Comparison of ENCODE assay signal across 21 cellular contexts in the genomic region with DNA sequence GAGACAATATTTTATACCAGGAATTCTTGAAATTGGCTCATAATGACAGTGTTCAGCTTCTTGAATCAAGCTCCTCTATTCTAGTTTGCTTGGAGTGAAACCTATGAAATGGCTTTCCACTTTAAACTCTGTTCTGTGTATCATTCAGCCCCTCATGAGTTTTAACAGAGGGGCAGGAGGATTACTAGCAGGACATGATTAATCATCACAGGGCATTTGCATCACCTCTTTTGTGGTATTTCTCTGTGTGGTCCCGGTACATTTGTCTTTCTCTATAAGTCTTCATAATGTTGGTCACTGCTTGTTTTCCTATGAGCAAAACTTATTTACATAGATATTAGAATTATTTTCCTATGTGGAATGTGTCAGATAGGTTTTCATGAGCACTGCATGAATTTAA. TPM values are rescaled to one million over a fixed set of nuclear protein-coding genes. Genes with fewer than 3 reads are reported as not detected.
DNase-seq lines count a peak whose midpoint lies in the region; ATAC-seq and TF ChIP-seq lines count a peak whose summit lies in the region.
"Had no signal": no experiment of that assay in that cellular context is flagged by ENCODE, and none has a peak within 500 bp of the region (broad histone marks: within the 10 kb centered on the region; RNA-seq: fewer than 3 reads in every experiment).

No MANE protein-coding gene starts in this region.

- no peak overlapping the region for H2BK120ac ChIP-seq in H9 (ENCODE audit: low read depth, low read length, poor library complexity, severe bottlenecking)

- H3K79me2 ChIP-seq in Karpas-422 (ENCODE audit: low read length) (peaks cover 34% of the 10 kb centered on the region), H9 (ENCODE audit: insufficient read depth, low read length) (no peaks in the 10 kb centered on the region)

- H3K27ac ChIP-seq in Karpas-422 (ENCODE audit: low read length) (no peak overlapping the region), H9 (ENCODE audit: insufficient read length, low read depth, low read length) (no peak overlapping the region)
- H3K27ac ChIP-seq: 22Rv1, SJCRH30 had no signal

- H3K9me2 ChIP-seq in Karpas-422 (replicated peaks; ENCODE audit: insufficient read depth, low read length) = no peaks in the 10 kb centered on the region

- H3K9me3 ChIP-seq in Karpas-422 (ENCODE audit: low read length) (no peaks in the 10 kb centered on the region), H9 (ENCODE audit: control insufficient read depth, low read depth, low read length) (no peaks in the 10 kb centered on the region)
- H3K9me3 ChIP-seq: HAP-1, SJCRH30 had no signal

- H3K27me3 Mint-ChIP-seq in activated T-helper 17 cell treated with anti-CD3 and anti-CD28 coated beads, Interleukin-2, amount 50 U/mL, for 72 hours = no peaks in the 10 kb centered on the region
- H3K27me3 Mint-ChIP-seq in immature natural killer cell (ENCODE audit: low read depth in 3 of 3) = no peaks in the 10 kb centered on the region
- H3K27me3 Mint-ChIP-seq in stimulated activated naive CD8-positive, alpha-beta T cell treated with anti-CD3 and anti-CD28 coated beads, Interleukin-15, amount 100 ng/mL, for 72 hours = no peaks in the 10 kb centered on the region
- H3K27me3 Mint-ChIP-seq in H9 (ENCODE audit: low read depth) = no peaks in the 10 kb centered on the region
- H3K27me3 Mint-ChIP-seq: B cell; CD4-positive, alpha-beta memory T cell had no signal

- H3K79me1 ChIP-seq in H9 (ENCODE audit: insufficient read depth, low read depth, low read length, poor library complexity, severe bottlenecking) = no peaks in the 10 kb centered on the region

- H3K4me2 ChIP-seq in Karpas-422 (ENCODE audit: low read depth, low read length, poor library complexity, severe bottlenecking) (no peak overlapping the region), H9 (ENCODE audit: insufficient read depth, insufficient read length, low read length) (no peak overlapping the region)

- no peak overlapping the region for H4K8ac ChIP-seq in H9 (replicated peaks; ENCODE audit: insufficient read length, low read depth, low read length)

- no peak overlapping the region for H4K5ac ChIP-seq in H9 (ENCODE audit: insufficient read length, low read depth, low read length)

- peak overlapping the region; percentile 0 for H3K27ac Mint-ChIP-seq in activated T-helper 17 cell treated with anti-CD3 and anti-CD28 coated beads, Interleukin-2, amount 50 U/mL, for 72 hours
- H3K27ac Mint-ChIP-seq in immature natural killer cell = peak overlapping the region; percentile 10 to 79 (median 51)
- H3K27ac Mint-ChIP-seq in stimulated activated naive CD8-positive, alpha-beta T cell treated with anti-CD3 and anti-CD28 coated beads, Interleukin-15, amount 100 ng/mL, for 72 hours = no peak overlapping the region
- H3K27ac Mint-ChIP-seq in H9 = no peak overlapping the region
- H3K27ac Mint-ChIP-seq: B cell had no signal

- H3K14ac ChIP-seq in H9 (ENCODE audit: insufficient read depth, low read length) = no peak overlapping the region

- no peak overlapping the region for H2BK20ac ChIP-seq in H9 (ENCODE audit: low read depth, low read length, poor library complexity, severe bottlenecking)

- H3K36me3 Mint-ChIP-seq in activated T-helper 17 cell treated with anti-CD3 and anti-CD28 coated beads, Interleukin-2, amount 50 U/mL, for 72 hours (ENCODE audit: low read depth) = peaks cover 28% of the 10 kb centered on the region
- H3K36me3 Mint-ChIP-seq in immature natural killer cell (peaks cover 5 to 19% (median 11%) of the 10 kb centered on the region in 3 donors), H9 (ENCODE audit: insufficient read depth in 1 of 3, low read depth in 3 of 3) (no peaks in the 10 kb centered on the region)

- no peak overlapping the region for H2BK12ac ChIP-seq in H9 (ENCODE audit: insufficient read length, low read depth, low read length)

- no peak overlapping the region for H3K9ac ChIP-seq in Karpas-422 (ENCODE audit: low read length)
- H3K9ac ChIP-seq in H9 (ENCODE audit: extremely low read depth, insufficient read length, low read length) = no peak overlapping the region

- no peak overlapping the region for H3K56ac ChIP-seq in H9 (ENCODE audit: insufficient read length, low read depth, low read length)

- H4K91ac ChIP-seq in H9 (ENCODE audit: insufficient read length, low read depth, low read length) = no peak overlapping the region

- no peak overlapping the region for H3K4ac ChIP-seq in H9 (ENCODE audit: low read depth, low read length)

- no peak overlapping the region for H3K18ac ChIP-seq in H9 (ENCODE audit: insufficient read length, low read depth, low read length)

- H3K27me3 ChIP-seq in Karpas-422 (ENCODE audit: low read length) (no peaks in the 10 kb centered on the region), H9 (ENCODE audit: insufficient read depth, low read length) (no peaks in the 10 kb centered on the region)
- H3K27me3 ChIP-seq: SJCRH30 had no signal

- H2BK15ac ChIP-seq in H9 (ENCODE audit: low read depth, low read length) = no peak overlapping the region

- no peaks in the 10 kb centered on the region for H3K9me3 Mint-ChIP-seq in activated T-helper 17 cell treated with anti-CD3 and anti-CD28 coated beads, Interleukin-2, amount 50 U/mL, for 72 hours
- H3K9me3 Mint-ChIP-seq in immature natural killer cell = no peaks in the 10 kb centered on the region
- no peaks in the 10 kb centered on the region for H3K9me3 Mint-ChIP-seq in stimulated activated naive CD8-positive, alpha-beta T cell treated with anti-CD3 and anti-CD28 coated beads, Interleukin-15, amount 100 ng/mL, for 72 hours
- no peaks in the 10 kb centered on the region for H3K9me3 Mint-ChIP-seq in H9
- H3K9me3 Mint-ChIP-seq: CD4-positive, alpha-beta memory T cell had no signal

- no peak overlapping the region for H3K4me3 ChIP-seq in Karpas-422 (ENCODE audit: low read length)
- H3K4me3 ChIP-seq: HAP-1, K562, SJCRH30 had no signal

- no peak overlapping the region for H3K23ac ChIP-seq in H9 (ENCODE audit: insufficient read length, low read depth, low read length)

- no CpG with 5 or more reads among the region's 1 CpG for WGBS in H9 (ENCODE audit: extremely low coverage, insufficient read length, low lambda C conversion rate)

- no peak overlapping the region for H2AK5ac ChIP-seq in H9 (ENCODE audit: insufficient read length, low read length)

- DNase-seq in activated CD4-positive, CD25-positive, alpha-beta regulatory T cell (lab: John Stamatoyannopoulos, UW) = no peak
- DNase-seq in immature natural killer cell (no peak), Karpas-422 (no peak), H9 (no peak)
- no peak for DNase-seq in stimulated activated naive CD8-positive, alpha-beta T cell treated with anti-CD3 and anti-CD28 coated beads, Interleukin-15, amount 100 ng/mL, for 72 hours
- no peak for DNase-seq in effector CD8-positive, alpha-beta T cell (lab: John Stamatoyannopoulos, UW)
- DNase-seq: Calu3; CD4-positive, alpha-beta memory T cell; DMS53; NCI-H1436; NCI-H2029 treated with DMSO at 0.1 percent for 48 hours; NCI-H2171 treated with DMSO at 0.1 percent for 48 hours; NCI-H748 treated with DMSO at 0.1 percent for 48 hours; OCI-M1; SJCRH30 had no signal

- peaks cover 24% of the 10 kb centered on the region for H3K4me1 Mint-ChIP-seq in activated T-helper 17 cell treated with anti-CD3 and anti-CD28 coated beads, Interleukin-2, amount 50 U/mL, for 72 hours
- H3K4me1 Mint-ChIP-seq in immature natural killer cell (peaks cover 67 to 76% of the 10 kb centered on the region in 2 donors), H9 (peaks cover 0 to 6% of the 10 kb centered on the region in 2 experiments; a peak in 2 of 4 replicates)
- peaks cover 31% of the 10 kb centered on the region for H3K4me1 Mint-ChIP-seq in stimulated activated naive CD8-positive, alpha-beta T cell treated with anti-CD3 and anti-CD28 coated beads, Interleukin-15, amount 100 ng/mL, for 72 hours

- H2AFZ ChIP-seq in Karpas-422 (ENCODE audit: low read length) (no peak overlapping the region), H9 (ENCODE audit: low read length) (no peak overlapping the region)

- no peak for TF ChIP-seq CTCF in H9 (conservative IDR thresholded peaks at IDR 0.05)

- H3K4me1 ChIP-seq in Karpas-422 (ENCODE audit: low read length) (peaks cover 31% of the 10 kb centered on the region), H9 (ENCODE audit: insufficient read depth, low read length) (no peaks in the 10 kb centered on the region)
- H3K4me1 ChIP-seq: HAP-1, SJCRH30 had no signal

- H3K4me3 Mint-ChIP-seq in activated T-helper 17 cell treated with anti-CD3 and anti-CD28 coated beads, Interleukin-2, amount 50 U/mL, for 72 hours = no peak overlapping the region
- no peak overlapping the region for H3K4me3 Mint-ChIP-seq in immature natural killer cell
- H3K4me3 Mint-ChIP-seq in stimulated activated naive CD8-positive, alpha-beta T cell treated with anti-CD3 and anti-CD28 coated beads, Interleukin-15, amount 100 ng/mL, for 72 hours = no peak overlapping the region
- no peak overlapping the region for H3K4me3 Mint-ChIP-seq in H9
- H3K4me3 Mint-ChIP-seq: B cell; CD4-positive, alpha-beta memory T cell had no signal

- no peak overlapping the region for H3T11ph ChIP-seq in H9 (ENCODE audit: low read length)

- H3K36me3 ChIP-seq in Karpas-422 (ENCODE audit: insufficient read depth, low read length) = no peaks in the 10 kb centered on the region
- H3K36me3 ChIP-seq: HAP-1, SJCRH30 had no signal

- no peaks in the 10 kb centered on the region for H3K23me2 ChIP-seq in H9 (ENCODE audit: insufficient read length, low read depth, low read length, poor library complexity, severe bottlenecking)

- H2BK5ac ChIP-seq in H9 (ENCODE audit: insufficient read length, low read length) = no peak overlapping the region

- ATAC-seq in activated CD4-positive, CD25-positive, alpha-beta regulatory T cell treated with anti-CD3 and anti-CD28 coated beads, Interleukin-2, amount 50 U/mL, for 24 hours = peak; percentile 55 to 73
- ATAC-seq in activated T-helper 17 cell treated with anti-CD3 and anti-CD28 coated beads, Interleukin-2, amount 50 U/mL, for 72 hours (replicated peaks) = peak; percentile 81
- peak; percentile 53 for ATAC-seq in stimulated activated naive CD8-positive, alpha-beta T cell treated with anti-CD3 and anti-CD28 coated beads, Interleukin-15, amount 100 ng/mL, for 72 hours
- ATAC-seq: K562 had no signal

- H4K20me1 ChIP-seq in Karpas-422 (ENCODE audit: insufficient read depth, low read depth, low read length) = no peaks in the 10 kb centered on the region
- no peaks in the 10 kb centered on the region for H4K20me1 ChIP-seq in H9 (ENCODE audit: control insufficient read depth, insufficient read depth, insufficient read length)

RNA-seq across cellular contexts. Expression of gene CAST, which starts 21.2 kb away (rescaled TPM):
- 100 to 1,000 TPM; 165 to 229 TPM for total RNA-seq in activated T-helper 17 cell treated with anti-CD3 and anti-CD28 coated beads, Interleukin-2, amount 50 U/mL, for 72 hours
- polyA plus RNA-seq in immature natural killer cell = 100 to 1,000 TPM in 1 of 3 donors, 10 to 100 TPM in 2; 24.0 to 133 (median 59.9) TPM
- 51.3 and 68.2 TPM in 2 replicates for total RNA-seq in Karpas-422 (2014; rRNA removed; shearing (Covaris generic); ENCODE audit: low replicate concordance)
- 50.3 and 52.3 TPM in 2 replicates for total RNA-seq in H9 (2021)

Comparison
In these comparisons a context has a peak if more than half of its experiments do, and no peak if none do; other contexts are left out.
1. H3K27ac Mint-ChIP-seq: peak in activated T-helper 17 cell treated with anti-CD3 and anti-CD28 coated beads, Interleukin-2, amount 50 U/mL, for 72 hours (single experiment) and immature natural killer cell (6 of 6); none in stimulated activated naive CD8-positive, alpha-beta T cell treated with anti-CD3 and anti-CD28 coated beads, Interleukin-15, amount 100 ng/mL, for 72 hours (0 of 2) and H9 (0 of 3).
2. Peak in every context shown above with its lines, with median percentiles within 50 percentile points of each other: ATAC-seq.